ENCODE assay signal across 13 cellular contexts in the genomic region with DNA sequence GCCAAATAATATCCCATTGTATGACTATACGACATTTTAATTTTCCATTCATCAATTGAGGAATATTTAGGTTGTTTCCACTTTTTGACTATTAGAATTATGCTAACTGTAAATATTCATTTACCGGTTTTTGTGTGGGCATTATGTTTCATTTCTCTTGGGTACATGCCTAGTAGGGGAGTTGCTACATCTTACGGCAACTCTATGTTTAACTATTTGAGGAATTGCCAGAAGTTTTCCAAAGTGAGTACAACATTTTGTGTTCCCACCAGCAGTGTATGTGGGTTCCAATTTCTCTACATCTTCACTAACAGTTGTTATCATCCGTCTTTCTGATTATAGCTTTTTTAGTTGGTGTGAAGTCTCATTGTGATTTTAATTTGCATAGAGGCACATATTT. TPM values are rescaled to one million over a fixed set of nuclear protein-coding genes. Genes with fewer than 3 reads are reported as not detected.
A peak's percentile ranks its signal among the peaks of the same experiment; 100 is the strongest.
DNase-seq lines count a peak whose midpoint lies in the region; ATAC-seq and TF ChIP-seq lines count a peak whose summit lies in the region.
"Had no signal": no experiment of that assay in that cellular context is flagged by ENCODE, and none has a peak within 500 bp of the region (broad histone marks: within the 10 kb centered on the region; RNA-seq: fewer than 3 reads in every experiment).

No MANE protein-coding gene starts in this region.

- H3K23ac ChIP-seq in mesenchymal stem cell (ENCODE audit: low read length in 2 of 2), result no peak overlapping the region

- H2BK15ac ChIP-seq in mesenchymal stem cell (ENCODE audit: low read depth, poor library complexity, severe bottlenecking), result no peak overlapping the region

- peaks cover 35% of the 10 kb centered on the region for H3K9me3 ChIP-seq in A673 (ENCODE audit: low read depth, low read length, poor library complexity, severe bottlenecking)
- H3K9me3 ChIP-seq in ascending aorta, result no peaks in the 10 kb centered on the region
- H3K9me3 ChIP-seq in mesenchymal stem cell (ENCODE audit: control insufficient read depth, low read length), result no peaks in the 10 kb centered on the region
- H3K9me3 ChIP-seq: tibial artery had no signal

- CTCF ChIA-PET in A673 (lab: Charles Lee), result no interaction called here

- H4K8ac ChIP-seq in mesenchymal stem cell (ENCODE audit: low read length), result no peak overlapping the region

- H3K4me3 ChIP-seq in A673 (ENCODE audit: low read depth, low read length, poor library complexity, severe bottlenecking) (peak overlapping the region; percentile 96), HFF-Myc (replicated peaks; ENCODE audit: low read depth, low read length) (peak overlapping the region; percentile 87; the same call in 1 of the 2 replicates), ascending aorta (peak overlapping the region; percentile 87 to 92), mesenchymal stem cell (ENCODE audit: insufficient read depth in 1 of 2, low read depth in 1 of 2, low read length in 2 of 2) (peak overlapping the region in 1 of 2 experiments; percentile 99)

- H3K27ac ChIP-seq in A673 (ENCODE audit: low read depth, low read length, poor library complexity, severe bottlenecking) (peak overlapping the region; percentile 99), ascending aorta (no peak overlapping the region), mesenchymal stem cell (ENCODE audit: low read length, poor library complexity, severe bottlenecking) (no peak overlapping the region)
- H3K27ac ChIP-seq: foreskin keratinocyte had no signal

- H2AFZ ChIP-seq in mesenchymal stem cell (ENCODE audit: low read depth, low read length), result no peak overlapping the region

- H3K36me3 ChIP-seq in A673 (ENCODE audit: insufficient read depth, low read length, poor library complexity, severe bottlenecking), result peaks cover 29% of the 10 kb centered on the region
- H3K36me3 ChIP-seq in ascending aorta, result no peaks in the 10 kb centered on the region
- H3K36me3 ChIP-seq in mesenchymal stem cell (ENCODE audit: control insufficient read depth in 1 of 2, insufficient read depth in 2 of 2, low read depth in 1 of 2, low read length in 2 of 2), result no peaks in the 10 kb centered on the region
- H3K36me3 ChIP-seq: tibial artery had no signal

- H3K18ac ChIP-seq in mesenchymal stem cell (ENCODE audit: low read depth in 1 of 2, low read length in 2 of 2), result no peak overlapping the region

- WGBS in mesenchymal stem cell, result 100% methylated on average over 2 of the region's 4 CpGs

- peaks cover 7% of the 10 kb centered on the region for H3K79me1 ChIP-seq in mesenchymal stem cell (replicated peaks; ENCODE audit: low read length, poor library complexity, severe bottlenecking)

- DNase-seq in A673 (ENCODE audit: low spot score) (no peak), HFF-Myc (ENCODE audit: extremely low read depth, low read depth) (no peak), ascending aorta (ENCODE audit: low spot score in 2 of 2) (no peak), mesenchymal stem cell (no peak), NCI-H510A treated with DMSO at 0.1 percent for 48 hours (lab: John Stamatoyannopoulos, UW) (no peak)
- no peak for DNase-seq in activated CD4-positive, CD25-positive, alpha-beta regulatory T cell treated with anti-CD3 and anti-CD28 coated beads, Interleukin-2, amount 50 U/mL, for 72 hours
- DNase-seq: amniotic stem cell, foreskin keratinocyte, NCI-H774, T-helper 9 cell had no signal

- no peak overlapping the region for H3K4ac ChIP-seq in mesenchymal stem cell (ENCODE audit: low read depth in 1 of 2, low read length in 2 of 2)

- TF ChIP-seq CTCF in A673 (conservative IDR thresholded peaks at IDR 0.05; ENCODE audit: low read depth, low read length) (no peak), HFF-Myc (IDR thresholded peaks at IDR 0.05; ENCODE audit: low read depth, low read length, missing control alignments) (no peak), ascending aorta (IDR thresholded peaks at IDR 0.05) (no peak)

- H3K27me3 ChIP-seq in A673 (replicated peaks; ENCODE audit: insufficient read depth, low read depth, low read length, poor library complexity), result no peaks in the 10 kb centered on the region
- no peaks in the 10 kb centered on the region for H3K27me3 ChIP-seq in ascending aorta
- no peaks in the 10 kb centered on the region for H3K27me3 ChIP-seq in mesenchymal stem cell (ENCODE audit: control insufficient read depth in 1 of 2, insufficient read depth in 1 of 2, low read length in 2 of 2)
- H3K27me3 ChIP-seq: foreskin keratinocyte, tibial artery had no signal

- intact Hi-C loops in A673 (cut with micrococcal nuclease; ENCODE audit: unreplicated experiment), result no loop called here
- intact Hi-C loops in ascending aorta (cut with DNase I), result loop anchor here (1.0 to 5.0 kb wide), 2 partner anchors 252 to 604 kb away; a partner anchor contains a TSS

- H3K4me1 ChIP-seq in A673 (ENCODE audit: insufficient read depth, low read length, poor library complexity, severe bottlenecking) (peaks cover 6% of the 10 kb centered on the region), ascending aorta (peaks cover 2 to 19% of the 10 kb centered on the region in 2 donors), mesenchymal stem cell (ENCODE audit: control insufficient read depth, insufficient read depth, low read depth, low read length) (no peaks in the 10 kb centered on the region)

- no peak overlapping the region for H2AK5ac ChIP-seq in mesenchymal stem cell (ENCODE audit: low read length, severe bottlenecking)

- POLR2A ChIA-PET in A673 (lab: Charles Lee; ENCODE audit: low non-redundant PET), result no interaction called here

- H3K9ac ChIP-seq in mesenchymal stem cell (ENCODE audit: low read length), result peak overlapping the region; percentile 97

- H2BK12ac ChIP-seq in mesenchymal stem cell (ENCODE audit: low read length in 2 of 2), result no peak overlapping the region

- no TSS peak for BruUV-seq in A673 (replicated peaks; lab: Mats Ljungman, UMichigan)

- H2BK5ac ChIP-seq in mesenchymal stem cell (ENCODE audit: low read depth, low read length, poor library complexity, severe bottlenecking), result no peak overlapping the region

- H3K14ac ChIP-seq in mesenchymal stem cell (ENCODE audit: low read length in 2 of 2), result no peak overlapping the region

- no peak overlapping the region for H3K4me2 ChIP-seq in mesenchymal stem cell (ENCODE audit: low read length, poor library complexity, severe bottlenecking)

- no peak overlapping the region for H2BK120ac ChIP-seq in mesenchymal stem cell (ENCODE audit: low read depth, low read length)

- ATAC-seq in HG02571 (IDR thresholded peaks at IDR 0.05; ENCODE audit: unreplicated experiment) (no peak), HG03159 (IDR thresholded peaks at IDR 0.05; ENCODE audit: unreplicated experiment) (no peak)
- ATAC-seq: foreskin keratinocyte had no signal

- no peak overlapping the region for H4K91ac ChIP-seq in mesenchymal stem cell (ENCODE audit: low read length)

RNA-seq across cellular contexts. Expression of a gene that starts 1.6 kb away (rescaled TPM):
- 449 and 493 TPM in 2 replicates for total RNA-seq in A673 (2021)
- 208 TPM for total RNA-seq in ascending aorta
- polyA plus RNA-seq in mesenchymal stem cell (2013, experiment 1 of 2), result 27.4 TPM
- 28.3 TPM for polyA plus RNA-seq in mesenchymal stem cell (2013, experiment 2 of 2)

RNA-seq across cellular contexts. Expression of a gene that starts 49.0 kb away (rescaled TPM):
- total RNA-seq in A673 (2021) (19.6 and 24.9 TPM in 2 replicates), ascending aorta (20.5 TPM)
- polyA plus RNA-seq in mesenchymal stem cell (2013, experiment 1 of 2), result 0.28 TPM
- 0.19 TPM for polyA plus RNA-seq in mesenchymal stem cell (2013, experiment 2 of 2)

RNA-seq across cellular contexts. Expression of a gene that starts 53.7 kb away (rescaled TPM):
- 88.7 and 94.8 TPM in 2 replicates for total RNA-seq in A673 (2021)
- total RNA-seq in ascending aorta, result 16.7 TPM
- polyA plus RNA-seq in mesenchymal stem cell (2013, experiment 1 of 2), result 59.9 TPM
- polyA plus RNA-seq in mesenchymal stem cell (2013, experiment 2 of 2), result 59.3 TPM
